ENCODE assay signal across 18 cellular contexts in genomic region chr1:53145619-53145941, GRCh38. TPM values are rescaled to one million over a fixed set of nuclear protein-coding genes. Genes with fewer than 3 reads are reported as not detected.
DNase-seq lines count a peak whose midpoint lies in the region; ATAC-seq, FAIRE-seq and TF ChIP-seq lines count a peak whose summit lies in the region.
"Had no signal": no experiment of that assay in that cellular context is flagged by ENCODE, and none has a peak within 500 bp of the region (broad histone marks: within the 10 kb centered on the region; RNA-seq: fewer than 3 reads in every experiment).

No MANE protein-coding gene starts in this region.

- no peak overlapping the region for H3K23ac ChIP-seq in mesenchymal stem cell (ENCODE audit: low read length in 2 of 2)

- H2BK15ac ChIP-seq in mesenchymal stem cell (ENCODE audit: low read depth, poor library complexity, severe bottlenecking): no peak overlapping the region

- H3K79me2 ChIP-seq in GM23338 (replicated peaks; ENCODE audit: insufficient read depth) (no peaks in the 10 kb centered on the region), K562 (ENCODE audit: control insufficient read depth, insufficient read depth, low read length) (no peaks in the 10 kb centered on the region)

- H4K91ac ChIP-seq in mesenchymal stem cell (ENCODE audit: low read length): peak overlapping the region; percentile 30

- peak overlapping the region in 1 of 2 experiments; percentile 53 for H3K14ac ChIP-seq in mesenchymal stem cell (ENCODE audit: low read length in 2 of 2)

- POLR2A ChIA-PET in K562 (lab: Yijun Ruan, JAX): interaction anchor here (0.7 to 1.7 kb wide), 6 partner anchors 10 to 99 kb away, joined by 3 to 5 read pairs (median 3); no protein-coding TSS in a partner anchor
- POLR2A ChIA-PET in naive thymus-derived CD8-positive, alpha-beta T cell (lab: Charles Lee): no interaction called here

- ATAC-seq in GM23338 (no peak), K562 (no peak; the same call in 2 of the 3 replicates), GM18511 (IDR thresholded peaks at IDR 0.05; ENCODE audit: unreplicated experiment) (no peak), GM21619 (IDR thresholded peaks at IDR 0.05; ENCODE audit: unreplicated experiment) (no peak)
- ATAC-seq in naive thymus-derived CD8-positive, alpha-beta T cell: no peak
- ATAC-seq: activated T-helper 17 cell treated with anti-CD3 and anti-CD28 coated beads, Interleukin-2, amount 50 U/mL, for 72 hours; naive thymus-derived CD4-positive, alpha-beta T cell had no signal

- no peak for TF ChIP-seq RAD21 in K562 (CRISPR knock-in tag; conservative IDR thresholded peaks at IDR 0.05 in 1 of 2, IDR thresholded peaks at IDR 0.05 in 1 of 2)

- no peaks in the 10 kb centered on the region for H3K4me1 ChIP-seq in GM23338 (ENCODE audit: insufficient read depth)
- H3K4me1 ChIP-seq in K562 (replicated peaks in 1 of 2; ENCODE audit: control insufficient read depth in 2 of 2, insufficient read depth in 2 of 2, low read length in 2 of 2): peaks cover 12 to 14% of the 10 kb centered on the region in 2 experiments; a peak in 4 of 5 replicates
- peaks cover 26% of the 10 kb centered on the region for H3K4me1 ChIP-seq in mesenchymal stem cell (ENCODE audit: control insufficient read depth, insufficient read depth, low read depth, low read length)

- no peak overlapping the region for H2AK5ac ChIP-seq in mesenchymal stem cell (ENCODE audit: low read length, severe bottlenecking)

- peak overlapping the region in 1 of 2 experiments; percentile 76 for H2BK12ac ChIP-seq in mesenchymal stem cell (ENCODE audit: low read length in 2 of 2)

- intact Hi-C loops in K562 (cut with micrococcal nuclease): no loop called here

- H4K20me1 ChIP-seq in GM23338 (replicated peaks; ENCODE audit: insufficient read depth) (no peaks in the 10 kb centered on the region), K562 (replicated peaks; ENCODE audit: control insufficient read depth, insufficient read depth, low read length) (no peaks in the 10 kb centered on the region)
- H4K20me1 ChIP-seq: BLaER1 treated with 17β-estradiol and CSF1 and Interleukin-3, amounts not matched to agents 10 nM and 100 nM had no signal

- no peak overlapping the region for H3K4me3 ChIP-seq in GM23338
- no peak overlapping the region for H3K4me3 ChIP-seq in K562
- no peak overlapping the region for H3K4me3 ChIP-seq in mesenchymal stem cell (ENCODE audit: insufficient read depth in 1 of 2, low read depth in 1 of 2, low read length in 2 of 2)
- no peak overlapping the region for H3K4me3 ChIP-seq in skin epidermis
- H3K4me3 ChIP-seq: BLaER1 treated with 17β-estradiol and CSF1 and Interleukin-3, amounts not matched to agents 10 nM and 100 nM had no signal

- 18% methylated on average over 5 of the region's 5 CpGs for WGBS in K562 (ENCODE audit: insufficient coverage, low coverage, missing lambda C conversion rate)
- 42% methylated on average over 5 of the region's 5 CpGs for WGBS in mesenchymal stem cell

- no peak overlapping the region for H3K4me3 Mint-ChIP-seq in GM23338
- H3K4me3 Mint-ChIP-seq in naive thymus-derived CD8-positive, alpha-beta T cell: no peak overlapping the region
- H3K4me3 Mint-ChIP-seq: activated T-helper 17 cell treated with anti-CD3 and anti-CD28 coated beads, Interleukin-2, amount 50 U/mL, for 72 hours; naive thymus-derived CD4-positive, alpha-beta T cell had no signal

- H3K9me1 ChIP-seq in K562 (ENCODE audit: control insufficient read depth, insufficient read depth, low read length): no peaks in the 10 kb centered on the region

- H4K8ac ChIP-seq in mesenchymal stem cell (ENCODE audit: low read length): peak overlapping the region; percentile 66

- H2AFZ ChIP-seq in GM23338 (peak overlapping the region; percentile 38), K562 (ENCODE audit: low read depth, low read length) (no peak overlapping the region), mesenchymal stem cell (ENCODE audit: low read depth, low read length) (no peak overlapping the region)

- H3K9ac ChIP-seq in K562 (ENCODE audit: insufficient read depth in 1 of 2, low read depth in 2 of 2, low read length in 2 of 2) (no peak overlapping the region), mesenchymal stem cell (ENCODE audit: low read length) (peak overlapping the region; percentile 80)
- H3K9ac ChIP-seq: BLaER1 treated with 17β-estradiol and CSF1 and Interleukin-3, amounts not matched to agents 10 nM and 100 nM had no signal

- DNase-seq in GM23338 (ENCODE audit: low spot score): no peak
- no peak for DNase-seq in K562 (ENCODE audit: extremely low read depth in 1 of 4, low spot score in 3 of 4)
- no peak for DNase-seq in mesenchymal stem cell
- no peak for DNase-seq in NCI-H2029 treated with DMSO at 0.1 percent for 48 hours (lab: John Stamatoyannopoulos, UW)
- DNase-seq in naive thymus-derived CD8-positive, alpha-beta T cell: no peak
- DNase-seq: activated CD4-positive, alpha-beta T cell treated with anti-CD3 and anti-CD28 coated beads, Interleukin-2, amount 50 U/mL, for 48 hours; anterior cingulate cortex; naive thymus-derived CD4-positive, alpha-beta T cell; NCI-H1105 treated with DMSO at 0.1 percent for 48 hours had no signal

- H3K9me3 ChIP-seq in K562 (replicated peaks; ENCODE audit: control insufficient read depth, insufficient read depth, low read depth, low read length) (no peaks in the 10 kb centered on the region), mesenchymal stem cell (ENCODE audit: control insufficient read depth, low read length) (no peaks in the 10 kb centered on the region)
- H3K9me3 ChIP-seq: BLaER1 treated with 17β-estradiol and CSF1 and Interleukin-3, amounts not matched to agents 10 nM and 100 nM had no signal

- no peaks in the 10 kb centered on the region for H3K36me3 Mint-ChIP-seq in GM23338 (ENCODE audit: low read depth)
- H3K36me3 Mint-ChIP-seq in naive thymus-derived CD8-positive, alpha-beta T cell: no peaks in the 10 kb centered on the region
- H3K36me3 Mint-ChIP-seq: naive thymus-derived CD4-positive, alpha-beta T cell had no signal

- H3K27ac Mint-ChIP-seq in GM23338: no peak overlapping the region
- H3K27ac Mint-ChIP-seq in naive thymus-derived CD8-positive, alpha-beta T cell: no peak overlapping the region
- H3K27ac Mint-ChIP-seq: activated T-helper 17 cell treated with anti-CD3 and anti-CD28 coated beads, Interleukin-2, amount 50 U/mL, for 72 hours had no signal

- CTCF ChIA-PET in K562 (lab: Yijun Ruan, JAX; ENCODE audit: low intra/inter-chr PET ratio): no interaction called here

- no TSS peak for BruUV-seq in K562 (replicated peaks; lab: Mats Ljungman, UMichigan)

- TF ChIP-seq EP300 in K562 (IDR thresholded peaks at IDR 0.05; ENCODE audit: low read length): no peak

- no peak for FAIRE-seq in K562 (lab: Jason Lieb, UNC)
- FAIRE-seq: GM12892 had no signal

- peak overlapping the region; percentile 19 to 46 for H3K4ac ChIP-seq in mesenchymal stem cell (ENCODE audit: low read depth in 1 of 2, low read length in 2 of 2)

- peak overlapping the region; percentile 66 for H2BK5ac ChIP-seq in mesenchymal stem cell (ENCODE audit: low read depth, low read length, poor library complexity, severe bottlenecking)

- H3K27me3 Mint-ChIP-seq in GM23338 (ENCODE audit: insufficient read depth, low read depth, poor library complexity): peaks cover 9% of the 10 kb centered on the region
- peaks cover 0 to 5% (median 2%) of the 10 kb centered on the region in 5 donors for H3K27me3 Mint-ChIP-seq in naive thymus-derived CD8-positive, alpha-beta T cell
- H3K27me3 Mint-ChIP-seq: activated T-helper 17 cell treated with anti-CD3 and anti-CD28 coated beads, Interleukin-2, amount 50 U/mL, for 72 hours had no signal

- H3K9me2 ChIP-seq in GM23338 (ENCODE audit: insufficient read depth): no peaks in the 10 kb centered on the region

- in situ Hi-C loops in K562 (cut with MboI): no loop called here

- no peak for TF ChIP-seq POLR2A in K562 (conservative IDR thresholded peaks at IDR 0.05)

- no peak overlapping the region for H2BK120ac ChIP-seq in mesenchymal stem cell (ENCODE audit: low read depth, low read length)

- no peaks in the 10 kb centered on the region for H3K9me3 Mint-ChIP-seq in GM23338
- H3K9me3 Mint-ChIP-seq in naive thymus-derived CD8-positive, alpha-beta T cell: no peaks in the 10 kb centered on the region
- H3K9me3 Mint-ChIP-seq: activated T-helper 17 cell treated with anti-CD3 and anti-CD28 coated beads, Interleukin-2, amount 50 U/mL, for 72 hours; naive thymus-derived CD4-positive, alpha-beta T cell had no signal

- H3K27me3 ChIP-seq in GM23338 (ENCODE audit: insufficient read depth) (no peaks in the 10 kb centered on the region), K562 (ENCODE audit: control insufficient read depth in 2 of 2, insufficient read depth in 2 of 2, low read length in 2 of 2) (no peaks in the 10 kb centered on the region; a peak in 1 of 5 replicates), mesenchymal stem cell (ENCODE audit: control insufficient read depth in 1 of 2, insufficient read depth in 1 of 2, low read length in 2 of 2) (no peaks in the 10 kb centered on the region)
- H3K27me3 ChIP-seq: BLaER1 treated with 17β-estradiol and CSF1 and Interleukin-3, amounts not matched to agents 10 nM and 100 nM; foreskin keratinocyte had no signal

- H3K36me3 ChIP-seq in GM23338 (ENCODE audit: insufficient read depth): no peaks in the 10 kb centered on the region
- H3K36me3 ChIP-seq in K562 (ENCODE audit: control insufficient read depth, insufficient read depth, low read length): no peaks in the 10 kb centered on the region
- H3K36me3 ChIP-seq in mesenchymal stem cell (ENCODE audit: control insufficient read depth in 1 of 2, insufficient read depth in 2 of 2, low read depth in 1 of 2, low read length in 2 of 2): no peaks in the 10 kb centered on the region
- H3K36me3 ChIP-seq: BLaER1 treated with 17β-estradiol and CSF1 and Interleukin-3, amounts not matched to agents 10 nM and 100 nM had no signal

- peaks cover 3% of the 10 kb centered on the region; the same call in 2 of the 3 replicates for H3K4me1 Mint-ChIP-seq in GM23338
- peaks cover 0 to 6% (median 0%) of the 10 kb centered on the region in 4 donors for H3K4me1 Mint-ChIP-seq in naive thymus-derived CD8-positive, alpha-beta T cell
- H3K4me1 Mint-ChIP-seq: activated T-helper 17 cell treated with anti-CD3 and anti-CD28 coated beads, Interleukin-2, amount 50 U/mL, for 72 hours had no signal

- H3K27ac ChIP-seq in GM23338 (ENCODE audit: low read depth) (no peak overlapping the region), K562 (ENCODE audit: extremely low read depth, low read depth, low read length) (no peak overlapping the region), mesenchymal stem cell (ENCODE audit: low read length, poor library complexity, severe bottlenecking) (peak overlapping the region; percentile 99), skin epidermis (peak overlapping the region in 13 of 21 experiments; percentile 37 to 85 (median 62))
- H3K27ac ChIP-seq: BLaER1 treated with 17β-estradiol and CSF1 and Interleukin-3, amounts not matched to agents 10 nM and 100 nM; foreskin keratinocyte had no signal

- TF ChIP-seq CTCF in GM23338 (conservative IDR thresholded peaks at IDR 0.05; ENCODE audit: low read depth in 2 of 2): no peak
- no peak for TF ChIP-seq CTCF in K562 (IDR thresholded peaks at IDR 0.05 in 2 of 3, conservative IDR thresholded peaks at IDR 0.05 in 1 of 3; ENCODE audit: insufficient read depth in 2 of 3, low read depth in 1 of 3, low read length in 3 of 3)

- no peak overlapping the region for H3K4me2 ChIP-seq in GM23338
- H3K4me2 ChIP-seq in K562 (ENCODE audit: insufficient read depth, low read length): no peak overlapping the region
- no peak overlapping the region for H3K4me2 ChIP-seq in mesenchymal stem cell (ENCODE audit: low read length, poor library complexity, severe bottlenecking)
- H3K4me2 ChIP-seq: BLaER1 treated with 17β-estradiol and CSF1 and Interleukin-3, amounts not matched to agents 10 nM and 100 nM had no signal

- H3K18ac ChIP-seq in mesenchymal stem cell (ENCODE audit: low read depth in 1 of 2, low read length in 2 of 2): peak overlapping the region; percentile 14 to 97

- H3F3A ChIP-seq in GM23338 (replicated peaks; ENCODE audit: low read depth): no peaks in the 10 kb centered on the region

- H3K79me1 ChIP-seq in mesenchymal stem cell (replicated peaks; ENCODE audit: low read length, poor library complexity, severe bottlenecking): no peaks in the 10 kb centered on the region

RNA-seq across cellular contexts. Expression of gene SLC1A7, which starts 3.1 kb away (rescaled TPM):
- not detected in 2 replicates for total RNA-seq in GM23338 (2014; rRNA removed; shearing (Covaris generic))
- polyA plus RNA-seq in GM23338 (2016; fragmentation: Nextera tagmentation; extraction: Ambion mirVana) (not detected in 2 replicates), K562 (2011; rRNA removed) (0.07 and 0.08 TPM in 2 replicates), K562 (2014; fragmentation: Illumina TruSeq; extraction: Trizol) (0.06 TPM in 1 of 2 replicates, not detected in the other), K562 (2014; fragmentation: Nextera tagmentation; extraction: Ambion mirVana) (not detected), K562 (2014; rRNA removed) (not detected in 2 replicates)
- total RNA-seq in K562 (2011; cell fraction: chromatin; rRNA removed; ENCODE audit: low replicate concordance): not detected in 2 replicates
- not detected in 2 replicates for total RNA-seq in K562 (2011; cell fraction: nucleolus; rRNA removed)
- total RNA-seq in K562 (2011; cell fraction: nucleoplasm; rRNA removed): not detected in 2 replicates
- total RNA-seq in K562 (2014; rRNA removed) (0.16 TPM in 1 of 2 replicates, not detected in the other), K562 (2014; rRNA removed; fragmentation: Illumina TruSeq; extraction: Trizol) (not detected in 2 replicates), K562 (2015; rRNA removed; fragmentation: Illumina TruSeq; extraction: Trizol) (not detected in 2 replicates), K562 (2021) (not detected in 2 replicates)
- polyA plus RNA-seq in K562 (2011; cell fraction: cytosol; rRNA removed): 0.01 and 0.22 TPM in 2 replicates
- 0.13 and 0.40 TPM in 2 replicates for polyA plus RNA-seq in K562 (2011; cell fraction: nucleus; rRNA removed)
- polyA plus RNA-seq in K562 (2012): 0.09 and 0.14 TPM in 2 replicates
- polyA minus RNA-seq in K562 (2011; rRNA and poly(A)+ RNA removed): not detected in 2 replicates
- polyA minus RNA-seq in K562 (2011; cell fraction: cytosol; rRNA and poly(A)+ RNA removed): not detected in 2 replicates
- 0.11 and 0.13 TPM in 2 replicates for polyA minus RNA-seq in K562 (2011; cell fraction: nucleus; rRNA and poly(A)+ RNA removed)
- 2.3 TPM for polyA plus RNA-seq in mesenchymal stem cell (2013, experiment 1 of 2)
- polyA plus RNA-seq in mesenchymal stem cell (2013, experiment 2 of 2): 2.2 TPM
- total RNA-seq in naive thymus-derived CD8-positive, alpha-beta T cell: not detected
- not detected for polyA plus RNA-seq in naive thymus-derived CD8-positive, alpha-beta T cell
- total RNA-seq: activated T-helper 17 cell treated with anti-CD3 and anti-CD28 coated beads, Interleukin-2, amount 50 U/mL, for 72 hours; foreskin keratinocyte; RPMI7951; urinary bladder had no signal
- polyA plus RNA-seq: foreskin keratinocyte; naive thymus-derived CD4-positive, alpha-beta T cell had no signal

RNA-seq across cellular contexts. Expression of gene CPT2, which starts 51.0 kb away (rescaled TPM):
- total RNA-seq in GM23338 (2014; rRNA removed; shearing (Covaris generic)): 30.6 and 30.9 TPM in 2 replicates
- polyA plus RNA-seq in GM23338 (2016; fragmentation: Nextera tagmentation; extraction: Ambion mirVana): 9.6 and 11.2 TPM in 2 replicates
- 24.8 and 27.4 TPM in 2 replicates for total RNA-seq in K562 (2011; cell fraction: chromatin; rRNA removed; ENCODE audit: low replicate concordance)
- 13.9 and 18.3 TPM in 2 replicates for total RNA-seq in K562 (2011; cell fraction: nucleolus; rRNA removed)
- total RNA-seq in K562 (2011; cell fraction: nucleoplasm; rRNA removed): 18.3 and 20.3 TPM in 2 replicates
- total RNA-seq in K562 (2014; rRNA removed): 19.7 and 22.9 TPM in 2 replicates
- 16.8 and 17.8 TPM in 2 replicates for total RNA-seq in K562 (2014; rRNA removed; fragmentation: Illumina TruSeq; extraction: Trizol)
- 17.2 and 17.9 TPM in 2 replicates for total RNA-seq in K562 (2015; rRNA removed; fragmentation: Illumina TruSeq; extraction: Trizol)
- 16.9 and 22.2 TPM in 2 replicates for total RNA-seq in K562 (2021)
- polyA plus RNA-seq in K562 (2011; rRNA removed): 16.7 and 27.1 TPM in 2 replicates
- 21.4 and 24.5 TPM in 2 replicates for polyA plus RNA-seq in K562 (2011; cell fraction: cytosol; rRNA removed)
- 8.2 and 9.6 TPM in 2 replicates for polyA plus RNA-seq in K562 (2011; cell fraction: nucleus; rRNA removed)
- polyA plus RNA-seq in K562 (2012): 16.1 and 29.9 TPM in 2 replicates
- polyA plus RNA-seq in K562 (2014; fragmentation: Illumina TruSeq; extraction: Trizol): 23.8 and 25.1 TPM in 2 replicates
- 1 to 10 TPM; 7.6 to 7.9 TPM for polyA plus RNA-seq in K562 (2014; fragmentation: Nextera tagmentation; extraction: Ambion mirVana)
- 15.2 and 16.7 TPM in 2 replicates for polyA plus RNA-seq in K562 (2014; rRNA removed)
- polyA minus RNA-seq in K562 (2011; rRNA and poly(A)+ RNA removed): 19.4 and 20.8 TPM in 2 replicates
- 12.1 and 12.5 TPM in 2 replicates for polyA minus RNA-seq in K562 (2011; cell fraction: cytosol; rRNA and poly(A)+ RNA removed)
- polyA minus RNA-seq in K562 (2011; cell fraction: nucleus; rRNA and poly(A)+ RNA removed): 6.9 and 10.6 TPM in 2 replicates
- polyA plus RNA-seq in mesenchymal stem cell (2013, experiment 1 of 2): 14.1 TPM
- polyA plus RNA-seq in mesenchymal stem cell (2013, experiment 2 of 2): 13.6 TPM
- 10 to 100 TPM; 23.1 to 24.2 TPM for total RNA-seq in naive thymus-derived CD8-positive, alpha-beta T cell
- polyA plus RNA-seq in naive thymus-derived CD8-positive, alpha-beta T cell: 10 to 100 TPM; 15.2 to 23.8 (median 19.1) TPM

Comparison
In these comparisons a context has a peak if more than half of its experiments do, and no peak if none do; other contexts are left out.
1. H3K27ac ChIP-seq: peak in mesenchymal stem cell (single experiment) and skin epidermis (13 of 21); none in GM23338 (single experiment) and K562 (single experiment).